Comparison of ENCODE assay signal across 24 cellular contexts in the genomic region with DNA sequence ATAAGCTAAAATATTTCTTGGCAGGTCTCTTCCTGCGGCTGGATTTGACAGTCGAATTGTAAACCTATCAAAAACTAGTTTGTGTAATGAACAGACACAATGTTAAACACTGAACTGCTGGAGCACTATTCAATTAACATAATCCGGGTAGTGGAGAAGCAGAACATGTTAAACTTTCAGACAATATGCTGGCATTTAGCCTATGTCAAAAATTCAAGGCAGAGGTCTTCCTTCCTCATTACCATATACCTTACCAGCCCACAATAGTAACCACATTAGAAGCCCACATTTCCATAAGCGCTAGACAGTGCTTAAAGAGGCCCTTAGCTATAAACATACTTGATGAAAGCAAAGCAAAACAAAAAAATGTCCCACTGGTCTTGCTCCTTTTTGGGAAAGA.
DNase-seq lines count a peak whose midpoint lies in the region; ATAC-seq and TF ChIP-seq lines count a peak whose summit lies in the region.
"Had no signal": no experiment of that assay in that cellular context is flagged by ENCODE, and none has a peak within 500 bp of the region (broad histone marks: within the 10 kb centered on the region; RNA-seq: fewer than 3 reads in every experiment).

No MANE protein-coding gene starts in this region.

- H3K18ac ChIP-seq in mesenchymal stem cell (ENCODE audit: low read depth in 1 of 2, low read length in 2 of 2): no peak overlapping the region

- H3K27me3 ChIP-seq in mesenchymal stem cell (ENCODE audit: control insufficient read depth in 1 of 2, insufficient read depth in 1 of 2, low read length in 2 of 2) (no peaks in the 10 kb centered on the region), esophagus muscularis mucosa (no peaks in the 10 kb centered on the region)
- H3K27me3 ChIP-seq: brain microvascular endothelial cell, pancreas, sigmoid colon had no signal

- no peak overlapping the region for H3K27ac Mint-ChIP-seq in activated naive CD8-positive, alpha-beta T cell treated with anti-CD3 and anti-CD28 coated beads, Interleukin-2, amount 10 ng/mL, durations not matched to agents 7 days and 5 days
- H3K27ac Mint-ChIP-seq in activated naive CD8-positive, alpha-beta T cell treated with anti-CD3 and anti-CD28 coated beads, Interleukin-2, amount 50 U/mL, for 24 hours: no peak overlapping the region
- H3K27ac Mint-ChIP-seq: activated CD8-positive, alpha-beta T cell treated with anti-CD3 and anti-CD28 coated beads, Interleukin-2, amount 10 ng/mL, durations not matched to agents 7 days and 5 days; activated naive CD4-positive, alpha-beta T cell treated with anti-CD3 and anti-CD28 coated beads, Interleukin-2, amount 10 ng/mL, durations not matched to agents 7 days and 5 days had no signal

- DNase-seq in activated naive CD8-positive, alpha-beta T cell treated with anti-CD3 and anti-CD28 coated beads, Interleukin-2, amount 10 ng/mL, durations not matched to agents 7 days and 5 days: no peak
- no peak for DNase-seq in activated naive CD8-positive, alpha-beta T cell treated with anti-CD3 and anti-CD28 coated beads, Interleukin-2, amount 50 U/mL, for 24 hours
- DNase-seq in mesenchymal stem cell (peak; percentile 13), left colon (no peak), HT-29 (ENCODE audit: low spot score) (no peak), esophagus muscularis mucosa (ENCODE audit: extremely low spot score) (no peak), ecto neural progenitor cell (ENCODE audit: low spot score) (no peak)
- DNase-seq: ACHN; activated CD8-positive, alpha-beta T cell treated with anti-CD3 and anti-CD28 coated beads, Interleukin-2, amount 10 ng/mL, durations not matched to agents 7 days and 5 days; activated naive CD4-positive, alpha-beta T cell treated with anti-CD3 and anti-CD28 coated beads, Interleukin-2, amount 10 ng/mL, durations not matched to agents 7 days and 5 days; activated T-cell treated with anti-CD3 and anti-CD28 coated beads, Interleukin-2, amount 50 U/mL, for 4 hours; brain microvascular endothelial cell; GM23248; lower lobe of right lung; NCI-H187; pancreas; RPMI8226; sigmoid colon; T1000 had no signal

- H3K4me1 Mint-ChIP-seq in activated naive CD8-positive, alpha-beta T cell treated with anti-CD3 and anti-CD28 coated beads, Interleukin-2, amount 10 ng/mL, durations not matched to agents 7 days and 5 days: peaks cover 3% of the 10 kb centered on the region
- no peaks in the 10 kb centered on the region for H3K4me1 Mint-ChIP-seq in activated naive CD8-positive, alpha-beta T cell treated with anti-CD3 and anti-CD28 coated beads, Interleukin-2, amount 50 U/mL, for 24 hours
- H3K4me1 Mint-ChIP-seq: activated naive CD4-positive, alpha-beta T cell treated with anti-CD3 and anti-CD28 coated beads, Interleukin-2, amount 10 ng/mL, durations not matched to agents 7 days and 5 days had no signal

- peak; percentile 52 for ATAC-seq in activated naive CD8-positive, alpha-beta T cell treated with anti-CD3 and anti-CD28 coated beads, Interleukin-2, amount 10 ng/mL, durations not matched to agents 7 days and 5 days (ENCODE audit: low read depth)
- no peak for ATAC-seq in activated naive CD8-positive, alpha-beta T cell treated with anti-CD3 and anti-CD28 coated beads, Interleukin-2, amount 50 U/mL, for 24 hours
- ATAC-seq in left colon: no peak
- ATAC-seq: activated CD4-positive, CD25-positive, alpha-beta regulatory T cell treated with anti-CD3 and anti-CD28 coated beads, Interleukin-2, amount 50 U/mL, for 24 hours; activated CD8-positive, alpha-beta T cell treated with anti-CD3 and anti-CD28 coated beads, Interleukin-2, amount 10 ng/mL, durations not matched to agents 7 days and 5 days; activated T-cell treated with anti-CD3 and anti-CD28 coated beads, Interleukin-2, amount 50 U/mL, for 4 hours; K562; lower lobe of right lung; pancreas had no signal

- H2BK12ac ChIP-seq in mesenchymal stem cell (ENCODE audit: low read length in 2 of 2): no peak overlapping the region

- no peak overlapping the region for H2AK5ac ChIP-seq in mesenchymal stem cell (ENCODE audit: low read length, severe bottlenecking)

- H3K36me3 ChIP-seq in mesenchymal stem cell (ENCODE audit: control insufficient read depth in 1 of 2, insufficient read depth in 2 of 2, low read depth in 1 of 2, low read length in 2 of 2) (no peaks in the 10 kb centered on the region), esophagus muscularis mucosa (no peaks in the 10 kb centered on the region)
- H3K36me3 ChIP-seq: brain microvascular endothelial cell, lower lobe of right lung, pancreas, sigmoid colon, thoracic aorta had no signal

- intact Hi-C loops in left colon (cut with DNase I, micrococcal nuclease) (no loop called here), esophagus muscularis mucosa (cut with DNase I) (no loop called here)

- WGBS in mesenchymal stem cell: 83% methylated on average over 4 of the region's 4 CpGs
- 39% methylated on average over 4 of the region's 4 CpGs for WGBS in esophagus muscularis mucosa

- no peak overlapping the region for H3K14ac ChIP-seq in mesenchymal stem cell (ENCODE audit: low read length in 2 of 2)

- no peak overlapping the region for H3K4me3 Mint-ChIP-seq in activated naive CD8-positive, alpha-beta T cell treated with anti-CD3 and anti-CD28 coated beads, Interleukin-2, amount 10 ng/mL, durations not matched to agents 7 days and 5 days
- H3K4me3 Mint-ChIP-seq in activated naive CD8-positive, alpha-beta T cell treated with anti-CD3 and anti-CD28 coated beads, Interleukin-2, amount 50 U/mL, for 24 hours: no peak overlapping the region
- H3K4me3 Mint-ChIP-seq: activated CD8-positive, alpha-beta T cell treated with anti-CD3 and anti-CD28 coated beads, Interleukin-2, amount 10 ng/mL, durations not matched to agents 7 days and 5 days; activated naive CD4-positive, alpha-beta T cell treated with anti-CD3 and anti-CD28 coated beads, Interleukin-2, amount 10 ng/mL, durations not matched to agents 7 days and 5 days; activated T-cell treated with anti-CD3 and anti-CD28 coated beads, Interleukin-2, amount 50 U/mL, for 4 hours had no signal

- no peak overlapping the region for H3K23ac ChIP-seq in mesenchymal stem cell (ENCODE audit: low read length in 2 of 2)

- H2BK120ac ChIP-seq in mesenchymal stem cell (ENCODE audit: low read depth, low read length): no peak overlapping the region

- H3K36me3 Mint-ChIP-seq in activated naive CD8-positive, alpha-beta T cell treated with anti-CD3 and anti-CD28 coated beads, Interleukin-2, amount 10 ng/mL, durations not matched to agents 7 days and 5 days: peaks cover 2% of the 10 kb centered on the region
- no peaks in the 10 kb centered on the region for H3K36me3 Mint-ChIP-seq in activated naive CD8-positive, alpha-beta T cell treated with anti-CD3 and anti-CD28 coated beads, Interleukin-2, amount 50 U/mL, for 24 hours (ENCODE audit: low read depth)
- H3K36me3 Mint-ChIP-seq: activated naive CD4-positive, alpha-beta T cell treated with anti-CD3 and anti-CD28 coated beads, Interleukin-2, amount 10 ng/mL, durations not matched to agents 7 days and 5 days had no signal

- H4K8ac ChIP-seq in mesenchymal stem cell (ENCODE audit: low read length): no peak overlapping the region

- POLR2A ChIA-PET in activated naive CD8-positive, alpha-beta T cell treated with anti-CD3 and anti-CD28 coated beads, Interleukin-2, amount 10 ng/mL, durations not matched to agents 7 days and 5 days (lab: Charles Lee): no interaction called here

- no peak for TF ChIP-seq EP300 in esophagus muscularis mucosa (IDR thresholded peaks at IDR 0.05)

- H3K4ac ChIP-seq in mesenchymal stem cell (ENCODE audit: low read depth in 1 of 2, low read length in 2 of 2): no peak overlapping the region

- no peaks in the 10 kb centered on the region for H3K27me3 Mint-ChIP-seq in activated naive CD8-positive, alpha-beta T cell treated with anti-CD3 and anti-CD28 coated beads, Interleukin-2, amount 10 ng/mL, durations not matched to agents 7 days and 5 days
- H3K27me3 Mint-ChIP-seq in activated naive CD8-positive, alpha-beta T cell treated with anti-CD3 and anti-CD28 coated beads, Interleukin-2, amount 50 U/mL, for 24 hours: no peaks in the 10 kb centered on the region
- H3K27me3 Mint-ChIP-seq: activated naive CD4-positive, alpha-beta T cell treated with anti-CD3 and anti-CD28 coated beads, Interleukin-2, amount 10 ng/mL, durations not matched to agents 7 days and 5 days had no signal

- no peak overlapping the region for H2BK15ac ChIP-seq in mesenchymal stem cell (ENCODE audit: low read depth, poor library complexity, severe bottlenecking)

- H3K4me3 ChIP-seq in mesenchymal stem cell (ENCODE audit: insufficient read depth in 1 of 2, low read depth in 1 of 2, low read length in 2 of 2): no peak overlapping the region
- no peak overlapping the region for H3K4me3 ChIP-seq in esophagus muscularis mucosa
- H3K4me3 ChIP-seq: GM23248, K562, lower lobe of right lung, pancreas, sigmoid colon, thoracic aorta had no signal

- no peak for TF ChIP-seq POLR2A in esophagus muscularis mucosa (IDR thresholded peaks at IDR 0.05; ENCODE audit: low read depth)

- H3K27ac ChIP-seq in angular gyrus (ENCODE audit: low read depth, low read length) (peak overlapping the region; percentile 44), mesenchymal stem cell (ENCODE audit: low read length, poor library complexity, severe bottlenecking) (no peak overlapping the region), esophagus muscularis mucosa (replicated peaks in 1 of 4) (no peak overlapping the region)
- H3K27ac ChIP-seq: brain microvascular endothelial cell, C4-2B, GM23248, lower lobe of right lung, pancreas, sigmoid colon, thoracic aorta had no signal

- H3K79me1 ChIP-seq in mesenchymal stem cell (replicated peaks; ENCODE audit: low read length, poor library complexity, severe bottlenecking): no peaks in the 10 kb centered on the region

- H3K4me1 ChIP-seq in mesenchymal stem cell (ENCODE audit: control insufficient read depth, insufficient read depth, low read depth, low read length): no peaks in the 10 kb centered on the region
- H3K4me1 ChIP-seq in esophagus muscularis mucosa: peaks cover 0 to 28% (median 18%) of the 10 kb centered on the region in 4 donors
- H3K4me1 ChIP-seq: lower lobe of right lung had no signal

- TF ChIP-seq CTCF in esophagus muscularis mucosa (IDR thresholded peaks at IDR 0.05): no peak

- H3K9me3 Mint-ChIP-seq in activated naive CD8-positive, alpha-beta T cell treated with anti-CD3 and anti-CD28 coated beads, Interleukin-2, amount 10 ng/mL, durations not matched to agents 7 days and 5 days: no peaks in the 10 kb centered on the region
- H3K9me3 Mint-ChIP-seq in activated naive CD8-positive, alpha-beta T cell treated with anti-CD3 and anti-CD28 coated beads, Interleukin-2, amount 50 U/mL, for 24 hours: no peaks in the 10 kb centered on the region

- no peak overlapping the region for H2AFZ ChIP-seq in mesenchymal stem cell (ENCODE audit: low read depth, low read length)
- H2AFZ ChIP-seq: GM23248 had no signal

- no peak overlapping the region for H2BK5ac ChIP-seq in mesenchymal stem cell (ENCODE audit: low read depth, low read length, poor library complexity, severe bottlenecking)

- H3K4me2 ChIP-seq in mesenchymal stem cell (ENCODE audit: low read length, poor library complexity, severe bottlenecking): no peak overlapping the region

- H3K9ac ChIP-seq in mesenchymal stem cell (ENCODE audit: low read length): no peak overlapping the region
- H3K9ac ChIP-seq: GM23248 had no signal

- H4K91ac ChIP-seq in mesenchymal stem cell (ENCODE audit: low read length): no peak overlapping the region

- H3K9me3 ChIP-seq in mesenchymal stem cell (ENCODE audit: control insufficient read depth, low read length) (no peaks in the 10 kb centered on the region), esophagus muscularis mucosa (no peaks in the 10 kb centered on the region)
- H3K9me3 ChIP-seq: lower lobe of right lung, pancreas, sigmoid colon, thoracic aorta had no signal
